ENCODE assay signal across 11 cellular contexts in genomic region chr3:126960604-126960995, GRCh38. TPM values are rescaled to one million over a fixed set of nuclear protein-coding genes. Genes with fewer than 3 reads are reported as not detected.
A peak's percentile ranks its signal among the peaks of the same experiment; 100 is the strongest.
DNase-seq lines count a peak whose midpoint lies in the region; TF ChIP-seq lines count a peak whose summit lies in the region.
"Had no signal": no experiment of that assay in that cellular context is flagged by ENCODE, and none has a peak within 500 bp of the region (broad histone marks: within the 10 kb centered on the region; RNA-seq: fewer than 3 reads in every experiment).

No MANE protein-coding gene starts in this region.

- H3K36me3 ChIP-seq in MG63 (peaks cover 3% of the 10 kb centered on the region; the same call in 1 of the 2 replicates), adrenal gland (replicated peaks in 1 of 2) (no peaks in the 10 kb centered on the region), right atrium auricular region (no peaks in the 10 kb centered on the region), spleen (peaks cover 0 to 11% (median 0%) of the 10 kb centered on the region in 6 donors), HAP-1 (replicated peaks) (no peaks in the 10 kb centered on the region)
- H3K36me3 ChIP-seq in effector memory CD4-positive, alpha-beta T cell (ENCODE audit: control insufficient read depth, insufficient read depth, low read length), result peaks cover 3% of the 10 kb centered on the region

- peak overlapping the region in 4 of 5 donors; percentile 34 to 79 (median 46) for H3K27ac ChIP-seq in adrenal gland
- peak overlapping the region; percentile 56 to 66 for H3K27ac ChIP-seq in right atrium auricular region
- peak overlapping the region in 6 of 8 donors; percentile 15 to 74 (median 60) for H3K27ac ChIP-seq in spleen
- H3K27ac ChIP-seq in effector memory CD4-positive, alpha-beta T cell (ENCODE audit: insufficient read depth, low read length, poor library complexity, severe bottlenecking), result no peak overlapping the region

- H3K4me1 ChIP-seq in adrenal gland (replicated peaks in 1 of 2), result peaks cover 14 to 23% of the 10 kb centered on the region in 2 donors
- peaks cover 0 to 27% of the 10 kb centered on the region in 2 donors for H3K4me1 ChIP-seq in right atrium auricular region
- peaks cover 10 to 50% (median 29%) of the 10 kb centered on the region in 6 donors for H3K4me1 ChIP-seq in spleen
- H3K4me1 ChIP-seq in HAP-1, result no peaks in the 10 kb centered on the region
- H3K4me1 ChIP-seq in effector memory CD4-positive, alpha-beta T cell (ENCODE audit: control insufficient read depth, insufficient read depth, low read length, poor library complexity, severe bottlenecking), result no peaks in the 10 kb centered on the region

- intact Hi-C loops in adrenal gland (cut with DNase I) (no loop called here), spleen (cut with DNase I; ENCODE audit: low total_unique reads) (no loop called here)

- H3K4me3 ChIP-seq in MG63 (no peak overlapping the region), adrenal gland (no peak overlapping the region), right atrium auricular region (no peak overlapping the region), spleen (no peak overlapping the region), HAP-1 (no peak overlapping the region)
- no peak overlapping the region for H3K4me3 ChIP-seq in effector memory CD4-positive, alpha-beta T cell (ENCODE audit: insufficient read depth, low read depth, low read length, poor library complexity, severe bottlenecking)

- peak; percentile 45 for DNase-seq in MG63
- peak in 6 of 7 donors; percentile 44 to 72 (median 56) for DNase-seq in adrenal gland
- no peak for DNase-seq in right atrium auricular region (ENCODE audit: low spot score)
- peak; percentile 80 for DNase-seq in spleen
- no peak for DNase-seq in HAP-1 (ENCODE audit: low spot score in 2 of 2)
- DNase-seq in effector memory CD4-positive, alpha-beta T cell, result no peak
- no peak for DNase-seq in occipital lobe (lab: John Stamatoyannopoulos, UW)
- no peak for DNase-seq in GM13977 (ENCODE audit: low spot score)
- DNase-seq: activated CD4-positive, alpha-beta memory T cell treated with anti-CD3 and anti-CD28 coated beads for 36 hours; activated naive CD8-positive, alpha-beta T cell treated with anti-CD3 and anti-CD28 coated beads for 36 hours; NCI-H524 treated with DMSO at 0.1 percent for 48 hours had no signal

- H3K27me3 ChIP-seq in MG63 (no peaks in the 10 kb centered on the region), adrenal gland (no peaks in the 10 kb centered on the region), right atrium auricular region (no peaks in the 10 kb centered on the region), spleen (replicated peaks in 1 of 7) (no peaks in the 10 kb centered on the region), HAP-1 (ENCODE audit: low read depth) (no peaks in the 10 kb centered on the region)
- H3K27me3 ChIP-seq in effector memory CD4-positive, alpha-beta T cell (replicated peaks; ENCODE audit: control insufficient read depth, insufficient read depth, low read length, poor library complexity, severe bottlenecking), result no peaks in the 10 kb centered on the region

- TF ChIP-seq POLR2A in adrenal gland (IDR thresholded peaks at IDR 0.05), result no peak
- TF ChIP-seq POLR2A in spleen (IDR thresholded peaks at IDR 0.05), result no peak

- in situ Hi-C loops in HAP-1 (cut with MboI; ENCODE audit: low sequenced_read_pairs) (no loop called here), GM13977 (cut with MboI; ENCODE audit: low pct_unique_long_range_greater_than_20kb, low sequenced_read_pairs, unreplicated experiment) (no loop called here)

- no peaks in the 10 kb centered on the region for H3K9me3 ChIP-seq in MG63
- H3K9me3 ChIP-seq in adrenal gland (replicated peaks in 1 of 3), result no peaks in the 10 kb centered on the region
- no peaks in the 10 kb centered on the region for H3K9me3 ChIP-seq in right atrium auricular region
- no peaks in the 10 kb centered on the region for H3K9me3 ChIP-seq in spleen
- H3K9me3 ChIP-seq in HAP-1, result no peaks in the 10 kb centered on the region
- H3K9me3 ChIP-seq in effector memory CD4-positive, alpha-beta T cell (ENCODE audit: control insufficient read depth, low read length), result no peaks in the 10 kb centered on the region

- 44 to 58% (median 54%) methylated on average over 10 to 17 of the region's 17 CpGs for WGBS in adrenal gland, 4 donors
- 61 to 88% (median 68%) methylated on average over 16 to 17 of the region's 17 CpGs for WGBS in spleen, 5 donors

- TF ChIP-seq CTCF in adrenal gland (IDR thresholded peaks at IDR 0.05) (no peak), right atrium auricular region (IDR thresholded peaks at IDR 0.05) (no peak), spleen (IDR thresholded peaks at IDR 0.05 in 8 of 11, conservative IDR thresholded peaks at IDR 0.05 in 3 of 11) (peak in 2 of 11 experiments; percentile 0 to 12), GM13977 (IDR thresholded peaks at IDR 0.05; ENCODE audit: extremely low read depth, insufficient read depth, missing control alignments) (no peak)

RNA-seq across cellular contexts. Expression of gene PLXNA1, which starts 22.3 kb away (rescaled TPM):
- 29.7 and 54.2 TPM in 2 replicates for total RNA-seq in MG63 (2014; rRNA removed; shearing (Covaris generic); ENCODE audit: low replicate concordance)
- total RNA-seq in adrenal gland, result 10 to 100 TPM; 17.9 to 28.4 (median 21.7) TPM
- 10 to 100 TPM; 10.3 to 29.9 (median 15.1) TPM for polyA plus RNA-seq in adrenal gland
- total RNA-seq in right atrium auricular region, result 10 to 100 TPM; 22.9 to 23.3 TPM
- total RNA-seq in spleen, result 10 to 100 TPM; 27.8 to 47.6 (median 41.4) TPM
- polyA plus RNA-seq in spleen, result 10 to 100 TPM in 1 of 3 donors, 1 to 10 TPM in 2; 3.7 to 11.9 (median 3.8) TPM
- total RNA-seq in occipital lobe, result 47.7 TPM

Comparison
In these comparisons a context has a peak if more than half of its experiments do, and no peak if none do; other contexts are left out.
1. DNase-seq: peak in MG63 (single experiment), adrenal gland (6 of 7) and spleen (single experiment); none in right atrium auricular region (single experiment), HAP-1 (0 of 2), effector memory CD4-positive, alpha-beta T cell (0 of 3), occipital lobe (single experiment) and GM13977 (single experiment).